In genomic region chr14:103646189-103646588, GRCh38 we compare ENCODE assay signal across 20 cellular contexts.
"Had no signal": no experiment of that assay in that cellular context is flagged by ENCODE, and none has a peak within 500 bp of the region (broad histone marks: within the 10 kb centered on the region; RNA-seq: fewer than 3 reads in every experiment).

No MANE protein-coding gene starts in this region.

- H3K4me3 ChIP-seq: MG63 had no signal

- DNase-seq: IMR-90, Karpas-422, KG1, MG63, NCI-H1092 treated with DMSO at 0.1 percent for 48 hours, NCI-H1436, NCI-H187, NCI-H2029, NCI-H2081 treated with DMSO at 0.1 percent for 48 hours, NCI-H2171, NCI-H226, NCI-H446, NCI-H510A, NCI-H524 treated with DMSO at 0.1 percent for 48 hours, NCI-H69, NCI-H774, RPMI8226, SIG-M5, SK-N-SH had no signal

- H3K9me3 ChIP-seq: MG63, SK-N-SH had no signal

- ATAC-seq: HepG2 had no signal

- H3K36me3 ChIP-seq: MG63 had no signal

- H3K27me3 ChIP-seq: MG63 had no signal
